In genomic region chr19:34676697-34677385, GRCh38 we compare ENCODE assay signal across 1 cellular context.
TF ChIP-seq lines count a peak whose summit lies in the region.

Gene SCGB2B2 (minus strand): TSS chr19:34677159. CDS start chr19:34594563, 82,596 bp downstream.

TF ChIP-seq in HEK293, 187 proteins besides CTCF, POLR2A, EP300 and RAD21 (continued from another document and continues in another):
- TF ChIP-seq REST (tag by site-specific recombination; IDR thresholded peaks at IDR 0.05) (peak; percentile 81; the same call in 1 of the 2 replicates), YY1 (tag by site-specific recombination; IDR thresholded peaks at IDR 0.05) (peak; percentile 100), YY2 (tag by site-specific recombination; IDR thresholded peaks at IDR 0.05) (peak; percentile 99), ZNF518A (tag by site-specific recombination; conservative IDR thresholded peaks at IDR 0.05; ENCODE audit: low read depth) (peak; percentile 100), GLIS1 (tag by site-specific recombination; IDR thresholded peaks at IDR 0.05) (no peak), OVOL3 (tag by site-specific recombination; IDR thresholded peaks at IDR 0.05) (peak; percentile 87), INSM2 (tag by site-specific recombination; IDR thresholded peaks at IDR 0.05) (peak; percentile 82), ZNF626 (tag by site-specific recombination; IDR thresholded peaks at IDR 0.05) (no peak), PATZ1 (tag by site-specific recombination; IDR thresholded peaks at IDR 0.05) (peak; percentile 69), PBX3 (CRISPR knock-in tag; IDR thresholded peaks at IDR 0.05) (no peak), HOXD13 (CRISPR knock-in tag; IDR thresholded peaks at IDR 0.05; ENCODE audit: borderline replicate concordance) (no peak), ZNF404 (tag by site-specific recombination; IDR thresholded peaks at IDR 0.05) (no peak), KLF9 (tag by site-specific recombination; IDR thresholded peaks at IDR 0.05; ENCODE audit: low read depth) (peak; percentile 87), KLF16 (tag by site-specific recombination; IDR thresholded peaks at IDR 0.05) (peak; percentile 100), ZNF112 (tag by site-specific recombination; IDR thresholded peaks at IDR 0.05) (no peak), EGR2 (tag by site-specific recombination; IDR thresholded peaks at IDR 0.05; ENCODE audit: low read depth) (no peak), ZNF830 (tag by site-specific recombination; IDR thresholded peaks at IDR 0.05; ENCODE audit: low read depth) (no peak), ZBTB11 (tag by site-specific recombination; conservative IDR thresholded peaks at IDR 0.05; ENCODE audit: low read depth) (peak; percentile 100), ZNF610 (tag by site-specific recombination; IDR thresholded peaks at IDR 0.05; ENCODE audit: borderline replicate concordance) (peak; percentile 92), ZNF629 (tag by site-specific recombination; IDR thresholded peaks at IDR 0.05) (peak; percentile 93), SCRT1 (tag by site-specific recombination; IDR thresholded peaks at IDR 0.05; ENCODE audit: borderline replicate concordance) (no peak; the same call in 1 of the 2 replicates), ZNF510 (tag by site-specific recombination; IDR thresholded peaks at IDR 0.05; ENCODE audit: insufficient replicate concordance) (no peak), ZNF560 (tag by site-specific recombination; IDR thresholded peaks at IDR 0.05; ENCODE audit: borderline replicate concordance) (no peak), ZNF555 (tag by site-specific recombination; conservative IDR thresholded peaks at IDR 0.05) (no peak), TCF7L2 (IDR thresholded peaks at IDR 0.05; ENCODE audit: borderline replicate concordance, low read depth, low read length) (no peak), ZNF48 (tag by site-specific recombination; IDR thresholded peaks at IDR 0.05) (no peak), ZNF514 (tag by site-specific recombination; IDR thresholded peaks at IDR 0.05) (no peak), KLF10 (tag by site-specific recombination; IDR thresholded peaks at IDR 0.05) (peak; percentile 15; the same call in 1 of the 2 replicates), ZNF571 (tag by site-specific recombination; IDR thresholded peaks at IDR 0.05) (no peak), ZNF768 (tag by site-specific recombination; IDR thresholded peaks at IDR 0.05) (no peak), ZBTB1 (tag by site-specific recombination; IDR thresholded peaks at IDR 0.05) (peak; percentile 64; the same call in 1 of the 2 replicates), ZNF184 (tag by site-specific recombination; IDR thresholded peaks at IDR 0.05) (no peak), ZXDB (tag by site-specific recombination; IDR thresholded peaks at IDR 0.05) (peak; percentile 100), MZF1 (tag by site-specific recombination; IDR thresholded peaks at IDR 0.05; ENCODE audit: borderline replicate concordance) (peak; percentile 59; the same call in 1 of the 2 replicates), ZNF658 (tag by site-specific recombination; IDR thresholded peaks at IDR 0.05) (no peak), ZNF280D (tag by site-specific recombination; IDR thresholded peaks at IDR 0.05) (peak; percentile 98; the same call in 1 of the 2 replicates), ZSCAN16 (tag by site-specific recombination; IDR thresholded peaks at IDR 0.05) (peak; percentile 84; the same call in 1 of the 2 replicates), ZNF133 (tag by site-specific recombination; IDR thresholded peaks at IDR 0.05) (0 out of 2 replicates have a peak, but pooled peaks have one; percentile 30), FEZF1 (tag by site-specific recombination; IDR thresholded peaks at IDR 0.05) (peak; percentile 67), ZNF670 (tag by site-specific recombination; IDR thresholded peaks at IDR 0.05; ENCODE audit: low read depth) (no peak)
